Comparison of ENCODE assay signal across 19 cellular contexts in genomic region chr22:31134688-31135087, GRCh38. TPM values are rescaled to one million over a fixed set of nuclear protein-coding genes. Genes with fewer than 3 reads are reported as not detected.
DNase-seq lines count a peak whose midpoint lies in the region; TF ChIP-seq lines count a peak whose summit lies in the region.
"Had no signal": no experiment of that assay in that cellular context is flagged by ENCODE, and none has a peak within 500 bp of the region (broad histone marks: within the 10 kb centered on the region; RNA-seq: fewer than 3 reads in every experiment).

No MANE protein-coding gene starts in this region.

- H3K4me1 ChIP-seq in osteoblast (ENCODE audit: insufficient read depth, low read length) = no peaks in the 10 kb centered on the region
- H3K4me1 ChIP-seq: BLaER1, HAP-1 had no signal

- intact Hi-C loops in posterior vena cava (cut with DNase I) = no loop called here

- H3K27me3 ChIP-seq in osteoblast (ENCODE audit: insufficient read depth, low read length) = peaks cover 14% of the 10 kb centered on the region
- H3K27me3 ChIP-seq: BLaER1 had no signal

- H3K36me3 ChIP-seq in osteoblast (ENCODE audit: insufficient read depth, low read length) = no peaks in the 10 kb centered on the region
- H3K36me3 ChIP-seq: BLaER1, HAP-1 had no signal

- peak; percentile 33 for DNase-seq in GM13977 (ENCODE audit: low spot score)
- peak; percentile 14 for DNase-seq in epidermal melanocyte (ENCODE audit: insufficient read length, low spot score)
- DNase-seq in osteoblast (ENCODE audit: insufficient read length, low spot score, missing footprints) = peak; percentile 8
- DNase-seq in NCI-H187 (lab: John Stamatoyannopoulos, UW) = no peak
- no peak for DNase-seq in posterior vena cava (ENCODE audit: low spot score)
- DNase-seq in hepatic stellate cell (ENCODE audit: low spot score) = no peak
- DNase-seq: CD4-positive, CD25-positive, alpha-beta regulatory T cell; CD8-positive, alpha-beta T cell; DMS 273 treated with DMSO at 0.1 percent for 48 hours; DMS79; EL; GDM1; GOT3; HFFc6 had no signal

- H3K4me2 ChIP-seq in osteoblast (ENCODE audit: insufficient read depth, low read length) = no peak overlapping the region
- H3K4me2 ChIP-seq: BLaER1 had no signal

- TF ChIP-seq CTCF in 22Rv1 (IDR thresholded peaks at IDR 0.05) = no peak
- no peak for TF ChIP-seq CTCF in GM13977 (IDR thresholded peaks at IDR 0.05; ENCODE audit: extremely low read depth, insufficient read depth, missing control alignments)
- TF ChIP-seq CTCF in osteoblast (IDR thresholded peaks at IDR 0.05; ENCODE audit: extremely low read depth, low read depth, low read length) = no peak

- H2AFZ ChIP-seq in osteoblast (ENCODE audit: low read length) = no peak overlapping the region

- no peaks in the 10 kb centered on the region for H3K9me3 ChIP-seq in osteoblast (ENCODE audit: low read depth, low read length)
- H3K9me3 ChIP-seq: BLaER1, HAP-1 had no signal

- no peaks in the 10 kb centered on the region for H4K20me1 ChIP-seq in osteoblast (ENCODE audit: insufficient read depth, low read length)
- H4K20me1 ChIP-seq: BLaER1 had no signal

- H3K4me3 ChIP-seq in osteoblast (ENCODE audit: insufficient read depth, low read length) = no peak overlapping the region
- H3K4me3 ChIP-seq: BLaER1, HAP-1 had no signal

- in situ Hi-C loops in GM13977 (cut with MboI; ENCODE audit: low pct_unique_long_range_greater_than_20kb, low sequenced_read_pairs, unreplicated experiment) = no loop called here

- peak overlapping the region; percentile 95 for H3K27ac ChIP-seq in 22Rv1
- H3K27ac ChIP-seq in osteoblast (ENCODE audit: low read depth, low read length) = no peak overlapping the region
- H3K27ac ChIP-seq: BLaER1 had no signal

- H3K79me2 ChIP-seq in osteoblast (ENCODE audit: insufficient read depth, low read length) = no peaks in the 10 kb centered on the region

RNA-seq across cellular contexts. Expression of gene PLA2G3, which starts 5.6 kb away (rescaled TPM):
- 0.29 and 0.36 TPM in 2 replicates for total RNA-seq in osteoblast
- total RNA-seq in posterior vena cava = not detected
- total RNA-seq: A172; B cell; CD4-positive, CD25-positive, alpha-beta regulatory T cell; CD8-positive, alpha-beta T cell had no signal

RNA-seq across cellular contexts. Expression of gene INPP5J, which starts 11.9 kb away (rescaled TPM):
- total RNA-seq in osteoblast (under 0.01 and 0.36 TPM in 2 replicates), posterior vena cava (under 1 TPM; 0.52 to 0.74 TPM)
- total RNA-seq: CD4-positive, CD25-positive, alpha-beta regulatory T cell had no signal

RNA-seq across cellular contexts. Expression of gene RNF185, which starts 25.3 kb away (rescaled TPM):
- total RNA-seq in osteoblast = 48.0 and 51.8 TPM in 2 replicates
- 10 to 100 TPM; 31.7 to 33.7 TPM for total RNA-seq in posterior vena cava

RNA-seq across cellular contexts. Expression of gene SELENOM, which starts 27.3 kb away (rescaled TPM):
- total RNA-seq in osteoblast = 140 and 157 TPM in 2 replicates
- 100 to 1,000 TPM; 535 to 575 TPM for total RNA-seq in posterior vena cava

RNA-seq across cellular contexts. Expression of gene SMTN, which starts 53.6 kb away (rescaled TPM):
- total RNA-seq in osteoblast (30.6 and 31.5 TPM in 2 replicates), posterior vena cava (100 to 1,000 TPM; 511 to 666 TPM)

Comparison
In these comparisons a context has a peak if more than half of its experiments do, and no peak if none do; other contexts are left out.
1. DNase-seq: peak in GM13977 (single experiment), epidermal melanocyte (single experiment) and osteoblast (single experiment); none in NCI-H187 (0 of 2), posterior vena cava (single experiment) and hepatic stellate cell (single experiment).